ENCODE assay signal across 13 cellular contexts in the genomic region with DNA sequence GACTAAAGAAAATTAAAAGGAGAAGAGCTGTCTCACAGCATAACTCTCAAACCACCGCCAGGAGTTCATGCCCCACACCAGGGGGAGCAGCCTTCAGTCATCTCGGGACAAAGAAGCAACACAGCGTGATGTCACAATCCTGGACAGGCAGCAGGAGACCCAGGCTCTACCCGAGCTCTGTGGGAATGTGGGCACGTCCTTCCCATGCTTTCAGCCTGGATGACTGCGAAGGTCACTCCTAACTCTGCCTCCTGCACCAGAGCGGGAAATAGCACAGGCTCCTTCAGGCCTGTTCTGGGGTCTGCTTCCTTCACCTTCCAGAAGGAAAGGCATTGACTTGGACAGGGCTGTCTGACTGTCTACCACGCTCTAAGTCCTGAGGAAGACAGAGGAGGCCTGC. TPM values are rescaled to one million over a fixed set of nuclear protein-coding genes. Genes with fewer than 3 reads are reported as not detected.
DNase-seq lines count a peak whose midpoint lies in the region; ATAC-seq and TF ChIP-seq lines count a peak whose summit lies in the region.
"Had no signal": no experiment of that assay in that cellular context is flagged by ENCODE, and none has a peak within 500 bp of the region (broad histone marks: within the 10 kb centered on the region; RNA-seq: fewer than 3 reads in every experiment).

No MANE protein-coding gene starts in this region.

- H3K4me3 ChIP-seq in ACC112 (ENCODE audit: low read depth, low read length) (no peak overlapping the region), adipocyte (ENCODE audit: low read length) (no peak overlapping the region), prostate gland (no peak overlapping the region)
- H3K4me3 ChIP-seq: ascending aorta; BLaER1 treated with 17β-estradiol and CSF1 and Interleukin-3, amounts not matched to agents 10 nM and 100 nM had no signal

- H3K4me1 Mint-ChIP-seq in HFFc6 (ENCODE audit: low read depth), result peaks cover 50% of the 10 kb centered on the region
- no peaks in the 10 kb centered on the region for H3K4me1 Mint-ChIP-seq in activated T-cell treated with anti-CD3 and anti-CD28 coated beads, Interleukin-2, amount 50 U/mL, for 4 hours (ENCODE audit: low read depth)
- H3K4me1 Mint-ChIP-seq: memory B cell had no signal

- H3K4me1 ChIP-seq in ACC112 (ENCODE audit: control insufficient read depth, insufficient read depth, low read length, unreplicated experiment) (peaks cover 23% of the 10 kb centered on the region), adipocyte (ENCODE audit: control insufficient read depth, insufficient read depth, low read length) (peaks cover 4% of the 10 kb centered on the region), prostate gland (replicated peaks) (no peaks in the 10 kb centered on the region)
- H3K4me1 ChIP-seq: ascending aorta had no signal

- no peak overlapping the region for H3K9ac ChIP-seq in adipocyte (ENCODE audit: low read length)
- H3K9ac ChIP-seq: BLaER1 treated with 17β-estradiol and CSF1 and Interleukin-3, amounts not matched to agents 10 nM and 100 nM had no signal

- H2AFZ ChIP-seq in ACC112 (ENCODE audit: low read length, unreplicated experiment), result peak overlapping the region; percentile 64

- no peaks in the 10 kb centered on the region for H3K79me2 ChIP-seq in ACC112 (ENCODE audit: control insufficient read depth, insufficient read depth, low read length, unreplicated experiment)

- intact Hi-C loops in prostate gland (cut with DNase I), result no loop called here

- H3K27me3 ChIP-seq in ACC112 (ENCODE audit: insufficient read depth, low read length), result no peaks in the 10 kb centered on the region
- no peaks in the 10 kb centered on the region for H3K27me3 ChIP-seq in adipocyte (replicated peaks; ENCODE audit: control insufficient read depth, insufficient read depth, low read length)
- H3K27me3 ChIP-seq in prostate gland (replicated peaks; ENCODE audit: insufficient read depth), result no peaks in the 10 kb centered on the region
- H3K27me3 ChIP-seq: ascending aorta; BLaER1 treated with 17β-estradiol and CSF1 and Interleukin-3, amounts not matched to agents 10 nM and 100 nM had no signal

- peak overlapping the region; percentile 75 for H3K4me3 Mint-ChIP-seq in HFFc6
- H3K4me3 Mint-ChIP-seq in activated T-cell treated with anti-CD3 and anti-CD28 coated beads, Interleukin-2, amount 50 U/mL, for 4 hours, result no peak overlapping the region
- H3K4me3 Mint-ChIP-seq: memory B cell had no signal

- ATAC-seq in activated T-cell treated with anti-CD3 and anti-CD28 coated beads, Interleukin-2, amount 50 U/mL, for 4 hours, result no peak
- ATAC-seq in stimulated activated naive CD8-positive, alpha-beta T cell treated with anti-CD3 and anti-CD28 coated beads, Interleukin-15, Interleukin-2, amounts not matched to agents 100 U/mL and 50 U/mL, for 24 hours, result no peak
- no peak for ATAC-seq in HG03280 (IDR thresholded peaks at IDR 0.05; ENCODE audit: unreplicated experiment)

- H3K36me3 Mint-ChIP-seq in HFFc6 (ENCODE audit: low read depth), result no peaks in the 10 kb centered on the region
- H3K36me3 Mint-ChIP-seq in activated T-cell treated with anti-CD3 and anti-CD28 coated beads, Interleukin-2, amount 50 U/mL, for 4 hours (ENCODE audit: insufficient read depth), result no peaks in the 10 kb centered on the region
- H3K36me3 Mint-ChIP-seq: memory B cell had no signal

- H3K27ac ChIP-seq in ACC112 (ENCODE audit: low read depth, low read length) (peak overlapping the region; percentile 57), prostate gland (no peak overlapping the region)
- H3K27ac ChIP-seq: ascending aorta had no signal

- TF ChIP-seq POLR2A in prostate gland (IDR thresholded peaks at IDR 0.05), result no peak

- DNase-seq in HFFc6, result no peak
- peak; percentile 43 for DNase-seq in adipocyte (ENCODE audit: low read depth)
- DNase-seq in iris pigment epithelial cell (ENCODE audit: low read depth), result peak; percentile 83
- DNase-seq in activated T-cell treated with anti-CD3 and anti-CD28 coated beads, Interleukin-2, amount 50 U/mL, for 4 hours, result no peak
- DNase-seq in stimulated activated naive CD8-positive, alpha-beta T cell treated with anti-CD3 and anti-CD28 coated beads, Interleukin-15, Interleukin-2, amounts not matched to agents 100 U/mL and 50 U/mL, for 24 hours, result no peak
- DNase-seq in prostate gland (ENCODE audit: low spot score), result no peak
- DNase-seq: NCI-H510A; stimulated activated CD4-positive, alpha-beta T cell treated with anti-CD3 and anti-CD28 coated beads, Interleukin-12 subunit alpha, Interleukin-12 subunit beta, amount 100 ng/mL, for 4 hours had no signal

- no peaks in the 10 kb centered on the region for H3K9me3 ChIP-seq in adipocyte (ENCODE audit: control insufficient read depth, low read length)
- no peaks in the 10 kb centered on the region for H3K9me3 ChIP-seq in prostate gland
- H3K9me3 ChIP-seq: ascending aorta; BLaER1 treated with 17β-estradiol and CSF1 and Interleukin-3, amounts not matched to agents 10 nM and 100 nM had no signal

- peaks cover 3% of the 10 kb centered on the region for H3K27me3 Mint-ChIP-seq in HFFc6 (ENCODE audit: insufficient read depth)
- H3K27me3 Mint-ChIP-seq in activated T-cell treated with anti-CD3 and anti-CD28 coated beads, Interleukin-2, amount 50 U/mL, for 4 hours (ENCODE audit: low read depth), result no peaks in the 10 kb centered on the region

- TF ChIP-seq CTCF in HFFc6 (IDR thresholded peaks at IDR 0.05) (peak; percentile 55), prostate gland (IDR thresholded peaks at IDR 0.05) (no peak)

- H3K27ac Mint-ChIP-seq in HFFc6, result peak overlapping the region; percentile 85
- H3K27ac Mint-ChIP-seq: memory B cell had no signal

- 71% methylated on average over 8 of the region's 8 CpGs for WGBS in prostate gland

- H3K9me3 Mint-ChIP-seq in HFFc6, result no peaks in the 10 kb centered on the region
- H3K9me3 Mint-ChIP-seq in activated T-cell treated with anti-CD3 and anti-CD28 coated beads, Interleukin-2, amount 50 U/mL, for 4 hours, result no peaks in the 10 kb centered on the region
- H3K9me3 Mint-ChIP-seq: memory B cell had no signal

- H3K36me3 ChIP-seq in ACC112 (ENCODE audit: insufficient read depth, low read length), result no peaks in the 10 kb centered on the region
- H3K36me3 ChIP-seq in adipocyte (ENCODE audit: control insufficient read depth, insufficient read depth, low read length, severe bottlenecking), result no peaks in the 10 kb centered on the region
- H3K36me3 ChIP-seq in prostate gland, result no peaks in the 10 kb centered on the region
- H3K36me3 ChIP-seq: ascending aorta; BLaER1 treated with 17β-estradiol and CSF1 and Interleukin-3, amounts not matched to agents 10 nM and 100 nM had no signal

RNA-seq across cellular contexts. Expression of a gene that starts 31.3 kb away (rescaled TPM):
- total RNA-seq in HFFc6 (2021; fragmentation: NEBNext Ultra II Directional; extraction: Animal tissue kit (Norgen Biotek cat#: 25700)), result under 1 TPM; 0.19 to 0.77 (median 0.64) TPM
- total RNA-seq in activated T-cell treated with anti-CD3 and anti-CD28 coated beads, Interleukin-2, amount 50 U/mL, for 4 hours, result not detected
- 1 to 10 TPM in 1 of 2 donors, under 1 TPM in 1; 0.05 to 5.8 TPM for total RNA-seq in prostate gland

Comparison
In these comparisons a context has a peak if more than half of its experiments do, and no peak if none do; other contexts are left out.
1. DNase-seq: peak in adipocyte (single experiment) and iris pigment epithelial cell (single experiment); none in HFFc6 (single experiment), activated T-cell treated with anti-CD3 and anti-CD28 coated beads, Interleukin-2, amount 50 U/mL, for 4 hours (single experiment), stimulated activated naive CD8-positive, alpha-beta T cell treated with anti-CD3 and anti-CD28 coated beads, Interleukin-15, Interleukin-2, amounts not matched to agents 100 U/mL and 50 U/mL, for 24 hours (single experiment) and prostate gland (single experiment).